8 cellular contexts compared by ENCODE assay signal in genomic region chr5:140647042-140647341, GRCh38. TPM values are rescaled to one million over a fixed set of nuclear protein-coding genes. Genes with fewer than 3 reads are reported as not detected.
DNase-seq lines count a peak whose midpoint lies in the region; ATAC-seq and TF ChIP-seq lines count a peak whose summit lies in the region.

No MANE protein-coding gene starts in this region.

- H3K4me1 Mint-ChIP-seq in brain (peaks cover 51% of the 10 kb centered on the region), memory B cell (peaks cover 17% of the 10 kb centered on the region)

- H3K4me1 ChIP-seq in ACC112 (ENCODE audit: control insufficient read depth, insufficient read depth, low read length, unreplicated experiment) = peaks cover 6% of the 10 kb centered on the region

- H3K4me3 Mint-ChIP-seq in brain (peak overlapping the region; percentile 100), memory B cell (peak overlapping the region; percentile 100)

- peaks cover 64% of the 10 kb centered on the region for H3K36me3 Mint-ChIP-seq in brain
- peaks cover 19% of the 10 kb centered on the region for H3K36me3 Mint-ChIP-seq in memory B cell

- in situ Hi-C loops in G401 (cut with HindIII; ENCODE audit: low sequenced_read_pairs) = no loop called here

- H3K27me3 ChIP-seq in ACC112 (ENCODE audit: insufficient read depth, low read length) = no peaks in the 10 kb centered on the region

- peak overlapping the region; percentile 80 for H2AFZ ChIP-seq in ACC112 (ENCODE audit: low read length, unreplicated experiment)

- DNase-seq in memory B cell (ENCODE audit: low spot score in 2 of 2) = no peak
- no peak for DNase-seq in ureter (ENCODE audit: low spot score)
- DNase-seq in G401 (ENCODE audit: low spot score) = no peak

- peaks cover 0 to 4% (median 0%) of the 10 kb centered on the region in 5 experiments for H3K9me3 Mint-ChIP-seq in brain
- H3K9me3 Mint-ChIP-seq in memory B cell = no peaks in the 10 kb centered on the region

- no peak for TF ChIP-seq CTCF in brain (conservative IDR thresholded peaks at IDR 0.05)

- H3K27me3 Mint-ChIP-seq in brain (peaks cover 11% of the 10 kb centered on the region), memory B cell (no peaks in the 10 kb centered on the region)

- H3K36me3 ChIP-seq in ACC112 (ENCODE audit: insufficient read depth, low read length) = peaks cover 32% of the 10 kb centered on the region

- ATAC-seq in HG03060 (IDR thresholded peaks at IDR 0.05; ENCODE audit: low read depth, unreplicated experiment) = peak; percentile 3
- peak; percentile 7 for ATAC-seq in memory B cell (ENCODE audit: low read depth)
- no peak for ATAC-seq in GM21619 (IDR thresholded peaks at IDR 0.05; ENCODE audit: unreplicated experiment)
- ATAC-seq in GM21717 (IDR thresholded peaks at IDR 0.05; ENCODE audit: unreplicated experiment) = no peak

- H3K27ac ChIP-seq in ACC112 (ENCODE audit: low read depth, low read length) = peak overlapping the region; percentile 64; the same call in 1 of the 2 replicates

- H3K79me2 ChIP-seq in ACC112 (ENCODE audit: control insufficient read depth, insufficient read depth, low read length, unreplicated experiment) = peaks cover 28% of the 10 kb centered on the region

- H3K27ac Mint-ChIP-seq in brain = peak overlapping the region in 4 of 5 experiments; percentile 80 to 100 (median 94)
- peak overlapping the region; percentile 100 for H3K27ac Mint-ChIP-seq in memory B cell

- H3K4me3 ChIP-seq in ACC112 (ENCODE audit: low read depth, low read length) = peak overlapping the region; percentile 83

RNA-seq across cellular contexts. Expression of gene NDUFA2, which starts 0.4 kb away (rescaled TPM):
- polyA plus RNA-seq in brain (ENCODE audit: insufficient read depth, low read depth, low replicate concordance) = 133 TPM
- 48.1 TPM for total RNA-seq in ureter
- total RNA-seq in G401 (2014; rRNA removed; shearing (Covaris generic)) = 75.7 and 84.8 TPM in 2 replicates

RNA-seq across cellular contexts. Expression of gene IK, which starts 0.6 kb away (rescaled TPM):
- 145 TPM for polyA plus RNA-seq in brain (ENCODE audit: insufficient read depth, low read depth, low replicate concordance)
- 78.8 TPM for total RNA-seq in ureter
- total RNA-seq in G401 (2014; rRNA removed; shearing (Covaris generic)) = 20.7 and 34.3 TPM in 2 replicates

RNA-seq across cellular contexts. Expression of gene TMCO6, which starts 7.7 kb away (rescaled TPM):
- 7.6 TPM for polyA plus RNA-seq in brain (ENCODE audit: insufficient read depth, low read depth, low replicate concordance)
- total RNA-seq in ureter = 24.1 TPM
- 11.0 and 35.3 TPM in 2 replicates for total RNA-seq in G401 (2014; rRNA removed; shearing (Covaris generic))

RNA-seq across cellular contexts. Expression of gene CD14, which starts 14.0 kb away (rescaled TPM):
- 22.3 TPM for polyA plus RNA-seq in brain (ENCODE audit: insufficient read depth, low read depth, low replicate concordance)
- total RNA-seq in ureter = 17.3 TPM
- not detected in 2 replicates for total RNA-seq in G401 (2014; rRNA removed; shearing (Covaris generic))

RNA-seq across cellular contexts. Expression of gene WDR55, which starts 17.7 kb away (rescaled TPM):
- polyA plus RNA-seq in brain (ENCODE audit: insufficient read depth, low read depth, low replicate concordance) = 13.1 TPM
- 26.3 TPM for total RNA-seq in ureter
- 19.3 and 27.2 TPM in 2 replicates for total RNA-seq in G401 (2014; rRNA removed; shearing (Covaris generic))

Comparison
In these comparisons a context has a peak if more than half of its experiments do, and no peak if none do; other contexts are left out.
1. ATAC-seq: peak in HG03060 (single experiment) and memory B cell (single experiment); none in GM21619 (single experiment) and GM21717 (single experiment).